ENCODE assay signal across 27 cellular contexts in genomic region chr1:31756578-31756977, GRCh38.
"Had no signal": no experiment of that assay in that cellular context is flagged by ENCODE, and none has a peak within 500 bp of the region (broad histone marks: within the 10 kb centered on the region; RNA-seq: fewer than 3 reads in every experiment).

No MANE protein-coding gene starts in this region.

- H3K27me3 ChIP-seq: adrenal gland, body of pancreas, foreskin keratinocyte had no signal

- H3K36me3 ChIP-seq: adrenal gland, esophagus muscularis mucosa, gastroesophageal sphincter, heart right ventricle had no signal

- H3K27ac ChIP-seq: adrenal gland, body of pancreas, esophagus muscularis mucosa, foreskin keratinocyte, gastroesophageal sphincter, heart right ventricle, WERI-Rb-1 had no signal

- H3K9me3 ChIP-seq: adrenal gland, body of pancreas, esophagus muscularis mucosa, gastroesophageal sphincter, heart right ventricle had no signal

- H3K4me3 ChIP-seq: adrenal gland, body of pancreas, coronary artery, esophagus muscularis mucosa, gastroesophageal sphincter, heart right ventricle had no signal

- DNase-seq: activated B cell treated with CpG ODN at 0.5 μM for 24 hours; activated CD4-positive, alpha-beta T cell treated with anti-CD3 and anti-CD28 coated beads for 48 hours; activated CD4-positive, alpha-beta T cell treated with anti-CD3 and anti-CD28 coated beads, Interleukin-2, amount 50 U/mL, for 1 hour; activated CD4-positive, alpha-beta T cell treated with anti-CD3 and anti-CD28 coated beads, Interleukin-2, amount 50 U/mL, for 48 hours; activated CD8-positive, alpha-beta memory T cell treated with anti-CD3 and anti-CD28 coated beads for 24 hours; activated CD8-positive, alpha-beta T cell treated with anti-CD3 and anti-CD28 coated beads for 36 hours; activated effector memory CD4-positive, alpha-beta T cell treated with anti-CD3 and anti-CD28 coated beads, Interleukin-2, amount 50 U/mL, for 16 hours; activated naive CD4-positive, alpha-beta T cell treated with anti-CD3 and anti-CD28 coated beads for 36 hours; activated naive CD8-positive, alpha-beta T cell treated with anti-CD3 and anti-CD28 coated beads for 36 hours; activated naive CD8-positive, alpha-beta T cell treated with anti-CD3 and anti-CD28 coated beads, Interleukin-2, amount 50 U/mL, for 24 hours; activated T-cell treated with anti-CD3 and anti-CD28 coated beads, Interleukin-2, amount 50 U/mL, for 4 hours; aorta; body of pancreas; effector CD4-positive, alpha-beta T cell; effector memory CD8-positive, alpha-beta T cell; erythroblast; foreskin keratinocyte; heart right ventricle; T-helper 1 cell; T-helper 17 cell; T1000; WERI-Rb-1 had no signal

- ATAC-seq: activated CD4-positive, CD25-positive, alpha-beta regulatory T cell treated with anti-CD3 and anti-CD28 coated beads, Interleukin-2, amount 50 U/mL, for 24 hours; activated CD8-positive, alpha-beta T cell treated with anti-CD3 and anti-CD28 coated beads for 36 hours; activated naive CD8-positive, alpha-beta T cell treated with anti-CD3 and anti-CD28 coated beads, Interleukin-2, amount 50 U/mL, for 24 hours; activated T-cell treated with anti-CD3 and anti-CD28 coated beads, Interleukin-2, amount 50 U/mL, for 4 hours; body of pancreas; effector memory CD8-positive, alpha-beta T cell; foreskin keratinocyte; gastroesophageal sphincter; heart right ventricle; T-helper 17 cell had no signal
